27 cellular contexts compared by ENCODE assay signal in genomic region chr7:157719008-157719682, GRCh38.
"Had no signal": no experiment of that assay in that cellular context is flagged by ENCODE, and none has a peak within 500 bp of the region (broad histone marks: within the 10 kb centered on the region; RNA-seq: fewer than 3 reads in every experiment).

No MANE protein-coding gene starts in this region.

- DNase-seq: activated CD4-positive, alpha-beta memory T cell treated with anti-CD3 and anti-CD28 coated beads for 36 hours; activated CD4-positive, alpha-beta T cell treated with anti-CD3 and anti-CD28 coated beads for 4 hours; activated CD4-positive, alpha-beta T cell treated with anti-CD3 and anti-CD28 coated beads, Interleukin-2, amount 50 U/mL, for 1 hour; activated CD8-positive, alpha-beta memory T cell treated with anti-CD3 and anti-CD28 coated beads, Interleukin-2, amount 50 U/mL, for 4 hours; activated gamma-delta T cell treated with Interleukin-2 at 50 U/mL for 16 hours; activated naive CD4-positive, alpha-beta T cell treated with anti-CD3 and anti-CD28 coated beads, Interleukin-2, amount 50 U/mL, for 16 hours; activated naive CD8-positive, alpha-beta T cell treated with anti-CD3 and anti-CD28 coated beads for 36 hours; activated T-cell treated with anti-CD3 and anti-CD28 coated beads for 4 hours; activated T-cell treated with anti-CD3 and anti-CD28 coated beads, Interleukin-2, amount 50 U/mL, for 72 hours; amniotic stem cell; aorta; brain microvascular endothelial cell; MM.1S; MV-4-11; NCI-H1092; NCI-H1436 treated with DMSO at 0.1 percent for 48 hours; NCI-H1694 treated with DMSO at 0.1 percent for 48 hours; NCI-H2029; NCI-H345; NCI-H524 treated with DMSO at 0.1 percent for 48 hours; RPMI8226; SHP77 treated with DMSO at 0.1 percent for 48 hours; SK-N-SH had no signal

- H3K27ac ChIP-seq: brain microvascular endothelial cell, KMS-11, SJSA1 had no signal

- H3K4me3 ChIP-seq: SJSA1 had no signal

- H3K4me2 ChIP-seq: KMS-11, SK-N-SH had no signal

- H3K9ac ChIP-seq: KMS-11, SK-N-SH had no signal

- H3K27me3 ChIP-seq: brain microvascular endothelial cell, SJSA1 had no signal

- ATAC-seq: activated T-cell treated with anti-CD3 and anti-CD28 coated beads, Interleukin-2, amount 50 U/mL, for 72 hours; activated T-helper 17 cell treated with anti-CD3 and anti-CD28 coated beads, Interleukin-2, amount 50 U/mL, for 72 hours; Panc1 had no signal

- H3K36me3 ChIP-seq: brain microvascular endothelial cell, SJSA1 had no signal

- H3K4me1 ChIP-seq: SJSA1 had no signal
